In the genomic region with DNA sequence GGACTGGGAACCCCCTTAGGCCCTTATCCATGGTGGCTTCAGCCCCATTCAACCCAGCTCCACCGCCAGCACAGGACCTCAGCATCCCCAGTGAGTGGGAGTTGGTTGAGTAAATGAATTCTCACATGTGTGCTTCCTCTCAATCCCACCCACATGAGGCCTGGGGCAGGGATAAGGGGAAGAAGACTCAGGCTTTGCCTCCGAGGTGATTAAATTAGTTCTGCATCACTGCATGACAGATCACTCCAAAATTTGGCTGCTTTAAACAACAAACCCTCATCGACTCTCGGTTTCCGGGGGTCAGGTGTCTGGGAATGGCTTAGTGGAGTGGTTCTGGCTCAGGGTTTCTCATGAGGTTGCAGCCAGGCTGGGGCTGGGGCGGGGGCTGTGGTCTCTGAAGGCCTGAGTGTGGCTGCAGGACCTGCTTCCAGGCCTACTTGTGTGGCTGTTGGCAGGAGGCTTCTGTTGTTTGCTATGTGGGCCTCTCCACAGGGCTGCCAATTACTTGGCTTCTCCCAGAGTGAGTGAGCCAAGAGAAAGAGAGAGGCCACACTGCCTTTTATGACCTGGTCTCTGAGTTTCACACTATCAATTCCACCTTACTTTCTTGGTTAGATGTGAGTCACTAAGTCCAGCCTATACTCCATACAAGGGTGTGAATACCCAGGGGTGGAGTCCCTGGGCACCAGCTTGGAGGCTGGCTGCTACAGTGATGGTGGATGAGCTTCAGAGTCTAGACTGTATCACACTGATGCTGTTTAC, we compare ENCODE assay signal across 10 cellular contexts. TPM values are rescaled to one million over a fixed set of nuclear protein-coding genes. Genes with fewer than 3 reads are reported as not detected.
DNase-seq lines count a peak whose midpoint lies in the region; TF ChIP-seq lines count a peak whose summit lies in the region.
"Had no signal": no experiment of that assay in that cellular context is flagged by ENCODE, and none has a peak within 500 bp of the region (broad histone marks: within the 10 kb centered on the region; RNA-seq: fewer than 3 reads in every experiment).

No MANE protein-coding gene starts in this region.

- DNase-seq in GM12865 (ENCODE audit: low read depth) = peak; percentile 17
- peak; percentile 77 for DNase-seq in NCI-H1092 (lab: John Stamatoyannopoulos, UW)
- peak; percentile 2 for DNase-seq in fibroblast of peridontal ligament (ENCODE audit: extremely low read depth)
- DNase-seq in renal cortical epithelial cell (ENCODE audit: low read depth) = peak; percentile 41
- DNase-seq in SKM-1 treated with dmso at 0.1 percent for 144 hours (lab: John Stamatoyannopoulos, UW; ENCODE audit: unreplicated experiment) = no peak
- no peak for DNase-seq in SIG-M5 treated with dmso at 0.1 percent for 504 hours (lab: John Stamatoyannopoulos, UW; ENCODE audit: unreplicated experiment)
- no peak for DNase-seq in T-helper 9 cell

- no peak for TF ChIP-seq CTCF in GM12865 (IDR thresholded peaks at IDR 0.05; ENCODE audit: insufficient read depth, low read depth, low read length, missing control alignments)

- H3K4me3 ChIP-seq in GM12865 (ENCODE audit: low read depth, low read length) = no peak overlapping the region
- H3K4me3 ChIP-seq: adrenal gland had no signal

RNA-seq across cellular contexts. Expression of gene MOGAT2, which starts 15.9 kb away (rescaled TPM):
- not detected in 2 replicates for total RNA-seq in renal cortical epithelial cell
- total RNA-seq: natural killer cell treated with Interleukin-12 subunit alpha and Interleukin-12 subunit beta and Interleukin-15 and Interleukin-18, amount 100 ng/mL, for 72 hours; NCI-H460 had no signal

RNA-seq across cellular contexts. Expression of gene DGAT2, which starts 35.1 kb away (rescaled TPM):
- 1.7 and 3.7 TPM in 2 replicates for total RNA-seq in renal cortical epithelial cell

Comparison
In these comparisons a context has a peak if more than half of its experiments do, and no peak if none do; other contexts are left out.
1. DNase-seq: peak in GM12865 (single experiment), NCI-H1092 (single experiment), fibroblast of peridontal ligament (single experiment) and renal cortical epithelial cell (single experiment); none in SKM-1 treated with dmso at 0.1 percent for 144 hours (single experiment), SIG-M5 treated with dmso at 0.1 percent for 504 hours (single experiment) and T-helper 9 cell (single experiment).